In the genomic region with DNA sequence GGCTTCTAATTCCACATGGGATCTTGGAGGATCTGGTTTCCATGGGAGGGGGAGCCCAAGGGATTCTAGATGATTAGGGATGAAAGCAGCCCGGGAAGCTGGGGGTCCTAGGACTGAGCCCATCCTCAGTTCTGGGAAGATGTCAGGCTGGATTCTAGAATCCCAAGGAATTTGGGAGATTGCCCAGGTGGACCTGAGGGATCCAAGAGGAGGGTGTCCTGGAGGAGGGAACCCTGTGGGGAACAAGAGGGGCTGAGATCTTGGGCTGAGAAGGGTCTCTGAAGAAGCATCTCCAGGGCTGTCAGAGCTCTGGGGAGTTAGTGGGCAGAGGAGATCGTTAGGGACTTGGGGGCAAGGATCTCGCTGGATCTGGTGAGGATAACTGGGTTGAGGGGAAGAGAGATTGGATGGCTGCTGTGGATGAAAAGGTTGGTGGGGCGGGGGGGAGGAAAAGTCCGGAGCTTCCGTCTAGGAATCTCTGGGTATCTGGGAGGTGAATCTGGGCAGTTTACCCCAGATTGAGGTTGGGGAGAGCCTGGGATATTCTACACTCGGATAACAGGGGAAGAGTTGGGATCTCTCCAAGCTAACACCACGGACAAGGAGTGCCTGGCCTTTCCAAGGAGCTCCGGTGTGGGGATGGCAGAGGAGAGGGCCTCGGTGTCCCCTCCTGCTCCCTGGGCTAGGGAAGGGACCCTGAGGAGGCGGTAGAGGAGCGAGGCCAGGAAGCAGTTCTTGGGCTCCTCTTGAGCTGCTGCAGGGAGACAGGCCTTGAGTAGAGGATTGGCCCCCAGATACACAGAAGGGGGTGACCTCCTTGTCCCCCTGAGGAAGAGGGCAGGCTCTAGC, we compare ENCODE assay signal across 6 cellular contexts. TPM values are rescaled to one million over a fixed set of nuclear protein-coding genes. Genes with fewer than 3 reads are reported as not detected.
DNase-seq lines count a peak whose midpoint lies in the region; ATAC-seq and TF ChIP-seq lines count a peak whose summit lies in the region.

No MANE protein-coding gene starts in this region.

- peaks cover 52% of the 10 kb centered on the region for H3K36me3 Mint-ChIP-seq in dendritic cell treated with granulocyte-macrophage colony-stimulating factor and Interleukin-4, amounts not matched to agents 40 ng/mL and 50 ng/mL, for 4 days (ENCODE audit: low read depth)

- DNase-seq in NB4 (ENCODE audit: low read depth) (no peak), NCI-H2171 treated with DMSO at 0.1 percent for 48 hours (lab: John Stamatoyannopoulos, UW) (no peak), AG08396 (ENCODE audit: low spot score) (no peak)

- no peaks in the 10 kb centered on the region for H3K27me3 Mint-ChIP-seq in dendritic cell treated with granulocyte-macrophage colony-stimulating factor and Interleukin-4, amounts not matched to agents 40 ng/mL and 50 ng/mL, for 4 days

- TF ChIP-seq POLR2A in NB4 (IDR thresholded peaks at IDR 0.05; ENCODE audit: extremely low read depth, insufficient read length) = no peak

- H3K4me1 ChIP-seq in skeletal muscle satellite cell (ENCODE audit: control insufficient read depth, insufficient read depth, low read length) = peaks cover 10% of the 10 kb centered on the region

- H3K4me3 ChIP-seq in NB4 (ENCODE audit: low read depth, low read length) (peak overlapping the region; percentile 61), skeletal muscle satellite cell (ENCODE audit: low read length) (peak overlapping the region; percentile 72)

- H3K4me1 Mint-ChIP-seq in dendritic cell treated with granulocyte-macrophage colony-stimulating factor and Interleukin-4, amounts not matched to agents 40 ng/mL and 50 ng/mL, for 4 days (ENCODE audit: low read depth) = peaks cover 40% of the 10 kb centered on the region

- no peak for TF ChIP-seq CTCF in NB4 (IDR thresholded peaks at IDR 0.05; ENCODE audit: low read depth, low read length)

- H3K36me3 ChIP-seq in skeletal muscle satellite cell (ENCODE audit: insufficient read depth, low read length) = peaks cover 15% of the 10 kb centered on the region

- peak overlapping the region; percentile 72 for H3K9ac ChIP-seq in skeletal muscle satellite cell (ENCODE audit: low read depth, low read length)

- no peak for ATAC-seq in HG03025 (IDR thresholded peaks at IDR 0.05; ENCODE audit: low FRiP score, unreplicated experiment)

- no peaks in the 10 kb centered on the region for H3K9me3 Mint-ChIP-seq in dendritic cell treated with granulocyte-macrophage colony-stimulating factor and Interleukin-4, amounts not matched to agents 40 ng/mL and 50 ng/mL, for 4 days

- peak overlapping the region; percentile 83 for H3K4me2 ChIP-seq in skeletal muscle satellite cell (ENCODE audit: low read length)

- H3K4me3 Mint-ChIP-seq in dendritic cell treated with granulocyte-macrophage colony-stimulating factor and Interleukin-4, amounts not matched to agents 40 ng/mL and 50 ng/mL, for 4 days = peak overlapping the region; percentile 75

- H3K9me3 ChIP-seq in skeletal muscle satellite cell (replicated peaks; ENCODE audit: low read length) = no peaks in the 10 kb centered on the region

- intact Hi-C loops in dendritic cell treated with granulocyte-macrophage colony-stimulating factor and Interleukin-4, amounts not matched to agents 40 ng/mL and 50 ng/mL, for 4 days (cut with micrococcal nuclease) = no loop called here

- no peaks in the 10 kb centered on the region for H3K27me3 ChIP-seq in skeletal muscle satellite cell (ENCODE audit: control insufficient read depth, insufficient read depth, low read length)

- H3K27ac Mint-ChIP-seq in dendritic cell treated with granulocyte-macrophage colony-stimulating factor and Interleukin-4, amounts not matched to agents 40 ng/mL and 50 ng/mL, for 4 days = peak overlapping the region; percentile 37

RNA-seq across cellular contexts. Expression of a gene that starts 1.6 kb away (rescaled TPM):
- total RNA-seq in skeletal muscle satellite cell (2012; rRNA removed) = 21.8 and 23.6 TPM in 2 replicates

RNA-seq across cellular contexts. Expression of a gene that starts 23.8 kb away (rescaled TPM):
- 21.4 and 28.1 TPM in 2 replicates for total RNA-seq in skeletal muscle satellite cell (2012; rRNA removed)

RNA-seq across cellular contexts. Expression of a gene that starts 28.6 kb away (rescaled TPM):
- 0.87 and 1.3 TPM in 2 replicates for total RNA-seq in skeletal muscle satellite cell (2012; rRNA removed)

RNA-seq across cellular contexts. Expression of a gene that starts 31.1 kb away (rescaled TPM):
- 40.3 and 42.8 TPM in 2 replicates for total RNA-seq in skeletal muscle satellite cell (2012; rRNA removed)

RNA-seq across cellular contexts. Expression of a gene that starts 32.5 kb away (rescaled TPM):
- 2.0 and 3.1 TPM in 2 replicates for total RNA-seq in skeletal muscle satellite cell (2012; rRNA removed)
